Comparison of ENCODE assay signal across 10 cellular contexts in genomic region chr17:77407321-77408277, GRCh38.
DNase-seq lines count a peak whose midpoint lies in the region; ATAC-seq, FAIRE-seq and TF ChIP-seq lines count a peak whose summit lies in the region.
"Had no signal": no experiment of that assay in that cellular context is flagged by ENCODE, and none has a peak within 500 bp of the region (broad histone marks: within the 10 kb centered on the region; RNA-seq: fewer than 3 reads in every experiment).

No MANE protein-coding gene starts in this region.

- H3K27ac ChIP-seq in RWPE1 (peak overlapping the region; percentile 98), H1 (ENCODE audit: low read depth, low read length) (no peak overlapping the region), osteoblast (ENCODE audit: low read depth, low read length) (peak overlapping the region; percentile 47)

- H3K9me3 ChIP-seq in H1 (ENCODE audit: insufficient read depth in 2 of 2, low read depth in 1 of 2, low read length in 1 of 2) (no peaks in the 10 kb centered on the region), osteoblast (ENCODE audit: low read depth, low read length) (no peaks in the 10 kb centered on the region)
- H3K9me3 ChIP-seq: neutrophil had no signal

- no peak overlapping the region for H2AK5ac ChIP-seq in H1 (ENCODE audit: low read depth, low read length)

- TF ChIP-seq POLR2A in H1 (IDR thresholded peaks at IDR 0.05; ENCODE audit: control extremely low read depth in 1 of 2, low read depth in 2 of 2, low read length in 2 of 2): no peak

- H3K4me1 ChIP-seq in H1 (replicated peaks in 1 of 4; ENCODE audit: control insufficient read depth in 3 of 4, insufficient read depth in 4 of 4, low read length in 3 of 4): peaks cover 6 to 25% (median 12%) of the 10 kb centered on the region in 4 experiments
- H3K4me1 ChIP-seq in osteoblast (ENCODE audit: insufficient read depth, low read length): peaks cover 73% of the 10 kb centered on the region

- peaks cover 11 to 25% of the 10 kb centered on the region in 2 experiments for H4K20me1 ChIP-seq in H1 (replicated peaks in 1 of 2; ENCODE audit: control insufficient read depth in 1 of 2, insufficient read depth in 2 of 2, low read length in 2 of 2)
- H4K20me1 ChIP-seq in osteoblast (ENCODE audit: insufficient read depth, low read length): peaks cover 30% of the 10 kb centered on the region

- no peak overlapping the region for H3K4me3 Mint-ChIP-seq in CD14-positive monocyte

- H3K4me3 ChIP-seq in H1 (ENCODE audit: extremely low read depth in 1 of 4, insufficient read depth in 2 of 4, low read depth in 3 of 4, low read length in 4 of 4) (no peak overlapping the region), osteoblast (ENCODE audit: insufficient read depth, low read length) (no peak overlapping the region)

- intact Hi-C loops in CD14-positive monocyte (cut with micrococcal nuclease): loop anchor here in 1 of 2 donors (5.0 kb wide), 1 partner anchor 35 kb away; no protein-coding TSS in a partner anchor

- no peak for DNase-seq in CD14-positive monocyte (ENCODE audit: low spot score)
- no peak for DNase-seq in RWPE1 (ENCODE audit: low spot score)
- DNase-seq in H1 (ENCODE audit: low read depth in 1 of 2, low spot score in 2 of 2): no peak
- peak; percentile 73 for DNase-seq in osteoblast (ENCODE audit: insufficient read length, low spot score, missing footprints)
- no peak for DNase-seq in GOT3 (lab: John Stamatoyannopoulos, UW)
- DNase-seq: T1000 had no signal

- H3K18ac ChIP-seq in H1 (ENCODE audit: extremely low read depth, low read length): no peak overlapping the region

- H3K27me3 ChIP-seq in H1 (replicated peaks in 1 of 4; ENCODE audit: control insufficient read depth in 3 of 4, extremely low read depth in 1 of 4, insufficient read depth in 3 of 4, low read length in 3 of 4) (no peaks in the 10 kb centered on the region), osteoblast (ENCODE audit: insufficient read depth, low read length) (no peaks in the 10 kb centered on the region)
- H3K27me3 ChIP-seq: neutrophil had no signal

- H3K79me2 ChIP-seq in H1 (ENCODE audit: control insufficient read depth in 1 of 2, insufficient read depth in 2 of 2, low read length in 2 of 2) (peaks cover 3 to 62% of the 10 kb centered on the region in 2 experiments; a peak in 3 of 4 replicates), osteoblast (ENCODE audit: insufficient read depth, low read length) (peaks cover 99% of the 10 kb centered on the region)

- H3K36me3 Mint-ChIP-seq in CD14-positive monocyte: peaks cover 21 to 57% of the 10 kb centered on the region in 2 donors

- POLR2A ChIA-PET in RWPE1 (lab: Yijun Ruan, JAX; ENCODE audit: low non-redundant PET): interaction anchor here (0.6 kb wide), 1 partner anchor 81 kb away, joined by 7 read pairs; no protein-coding TSS in a partner anchor
- POLR2A ChIA-PET in H1 (lab: Charles Lee; ENCODE audit: partially characterized antibody): interaction anchor here (0.6 to 1.2 kb wide), 2 partner anchors 10 to 58 kb away, joined by 3 to 4 read pairs; no protein-coding TSS in a partner anchor

- no peak overlapping the region for H3K23ac ChIP-seq in H1 (ENCODE audit: insufficient read length)

- no peak overlapping the region for H2BK15ac ChIP-seq in H1 (ENCODE audit: low read length)

- peaks cover 22% of the 10 kb centered on the region for H3K79me1 ChIP-seq in H1 (ENCODE audit: low read depth, low read length)

- 93% methylated on average over 9 of the region's 11 CpGs; no CpG with 5 or more reads in 1 of the 2 experiments for WGBS in H1 (ENCODE audit: extremely low coverage in 1 of 2, insufficient coverage in 1 of 2, insufficient read length in 1 of 2, insufficient replicate concordance in 2 of 2, low coverage in 1 of 2, low lambda C conversion rate in 2 of 2, missing lambda C conversion rate in 1 of 2), 2 experiments

- peak overlapping the region in 4 of 7 donors; percentile 12 to 48 (median 36) for H3K27ac Mint-ChIP-seq in CD14-positive monocyte

- CTCF ChIA-PET in RWPE1 (lab: Yijun Ruan, JAX) (interaction anchor here (1.1 kb wide), 1 partner anchor 76 kb away, joined by 5 read pairs; no protein-coding TSS in a partner anchor), H1 (lab: Charles Lee; ENCODE audit: partially characterized antibody) (interaction anchor here (0.6 to 39.2 kb wide), 3 partner anchors 22 to 77 kb away, joined by 4 to 512 read pairs (median 4); no protein-coding TSS in a partner anchor)

- no peak overlapping the region for H3K4ac ChIP-seq in H1 (replicated peaks; ENCODE audit: insufficient read length, low read depth, low read length)

- no peak overlapping the region for H2BK20ac ChIP-seq in H1 (ENCODE audit: low read length)

- no peak overlapping the region for H3K9ac ChIP-seq in H1 (replicated peaks in 1 of 4; ENCODE audit: extremely low read depth in 1 of 4, low read depth in 3 of 4, low read length in 3 of 4)

- TF ChIP-seq RAD21 in H1 (IDR thresholded peaks at IDR 0.05 in 1 of 2, conservative IDR thresholded peaks at IDR 0.05 in 1 of 2; ENCODE audit: low read depth in 2 of 2, low read length in 2 of 2): no peak

- no peak overlapping the region; the same call in 1 of the 2 replicates for H4K8ac ChIP-seq in H1 (ENCODE audit: extremely low read depth, insufficient read depth, low read length)

- no peak overlapping the region for H3K56ac ChIP-seq in H1 (replicated peaks; ENCODE audit: insufficient read length, low read depth, low read length)

- H3K36me3 ChIP-seq in H1 (ENCODE audit: control insufficient read depth in 2 of 4, insufficient read depth in 4 of 4, low read length in 3 of 4) (peaks cover 0 to 3% (median under 1%) of the 10 kb centered on the region in 4 experiments; a peak in 3 of 8 replicates), osteoblast (ENCODE audit: insufficient read depth, low read length) (peaks cover 29% of the 10 kb centered on the region)

- FAIRE-seq in H1 (lab: Jason Lieb, UNC): no peak

- H2AFZ ChIP-seq in H1 (ENCODE audit: low read length): no peak overlapping the region
- H2AFZ ChIP-seq in osteoblast (ENCODE audit: low read length): no peak overlapping the region

- H2BK5ac ChIP-seq in H1 (ENCODE audit: low read depth, low read length): 0 out of 2 replicates have a peak overlapping the region, but pooled peaks have one; percentile 24

- TF ChIP-seq CTCF in CD14-positive monocyte (IDR thresholded peaks at IDR 0.05) (no peak), RWPE1 (conservative IDR thresholded peaks at IDR 0.05; ENCODE audit: low read depth) (no peak), H1 (IDR thresholded peaks at IDR 0.05; ENCODE audit: control extremely low read depth in 1 of 3, insufficient read depth in 1 of 3, low read depth in 1 of 3, low read length in 3 of 3) (no peak), osteoblast (IDR thresholded peaks at IDR 0.05; ENCODE audit: extremely low read depth, low read depth, low read length) (no peak)

- H3K9me3 Mint-ChIP-seq in CD14-positive monocyte: peaks cover 0 to 3% (median 0%) of the 10 kb centered on the region in 7 donors

- H4K5ac ChIP-seq in H1 (ENCODE audit: insufficient read length, low read depth, low read length): no peak overlapping the region

- ATAC-seq in GM18511 (IDR thresholded peaks at IDR 0.05; ENCODE audit: unreplicated experiment) (no peak), HG02981 (IDR thresholded peaks at IDR 0.05; ENCODE audit: unreplicated experiment) (no peak), HG03025 (IDR thresholded peaks at IDR 0.05; ENCODE audit: low FRiP score, unreplicated experiment) (no peak)

- peaks cover 0 to 7% (median 4%) of the 10 kb centered on the region in 3 donors for H3K27me3 Mint-ChIP-seq in CD14-positive monocyte (ENCODE audit: low read depth in 3 of 3)

- no peak overlapping the region for H3K14ac ChIP-seq in H1 (ENCODE audit: insufficient read length)

- H3K4me2 ChIP-seq in H1 (ENCODE audit: insufficient read depth in 1 of 2, low read depth in 2 of 2, low read length in 2 of 2) (no peak overlapping the region), osteoblast (ENCODE audit: insufficient read depth, low read length) (no peak overlapping the region)

- no peak overlapping the region for H2BK12ac ChIP-seq in H1 (ENCODE audit: low read depth, low read length)

- no peak overlapping the region for H4K91ac ChIP-seq in H1 (replicated peaks; ENCODE audit: insufficient read length, low read length)

- H2BK120ac ChIP-seq in H1 (replicated peaks; ENCODE audit: low read depth, low read length): no peak overlapping the region

- peaks cover 89% of the 10 kb centered on the region for H3K4me1 Mint-ChIP-seq in CD14-positive monocyte

- no peak for TF ChIP-seq EP300 in H1 (IDR thresholded peaks at IDR 0.05; ENCODE audit: borderline replicate concordance in 1 of 2, low read depth in 2 of 2, low read length in 2 of 2)

- H3K23me2 ChIP-seq in H1 (ENCODE audit: low read depth, low read length): no peaks in the 10 kb centered on the region

TF ChIP-seq in H1, 55 proteins besides CTCF, POLR2A, EP300 and RAD21:
- TF ChIP-seq, protein P1, sequence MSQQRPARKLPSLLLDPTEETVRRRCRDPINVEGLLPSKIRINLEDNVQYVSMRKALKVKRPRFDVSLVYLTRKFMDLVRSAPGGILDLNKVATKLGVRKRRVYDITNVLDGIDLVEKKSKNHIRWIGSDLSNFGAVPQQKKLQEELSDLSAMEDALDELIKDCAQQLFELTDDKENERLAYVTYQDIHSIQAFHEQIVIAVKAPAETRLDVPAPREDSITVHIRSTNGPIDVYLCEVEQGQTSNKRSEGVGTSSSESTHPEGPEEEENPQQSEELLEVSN (IDR thresholded peaks at IDR 0.05): no peak
- no peak for TF ChIP-seq EGR1 (IDR thresholded peaks at IDR 0.05; ENCODE audit: borderline replicate concordance, low read depth, low read length)
- no peak for TF ChIP-seq POLR2AphosphoS5 (IDR thresholded peaks at IDR 0.05; ENCODE audit: low read depth, low read length)
- TF ChIP-seq TEAD4 (IDR thresholded peaks at IDR 0.05; ENCODE audit: low read depth, low read length): no peak
- TF ChIP-seq SUZ12 (IDR thresholded peaks at IDR 0.05; ENCODE audit: low read length): no peak
- no peak for TF ChIP-seq GABPA (IDR thresholded peaks at IDR 0.05; ENCODE audit: borderline replicate concordance, insufficient read depth, low read length)
- TF ChIP-seq MAFK (IDR thresholded peaks at IDR 0.05; ENCODE audit: low read depth, low read length): no peak
- no peak for TF ChIP-seq KDM5A (IDR thresholded peaks at IDR 0.05; ENCODE audit: low read length)
- no peak for TF ChIP-seq SP2 (IDR thresholded peaks at IDR 0.05; ENCODE audit: low read length)
- no peak for TF ChIP-seq TAF1 (IDR thresholded peaks at IDR 0.05; ENCODE audit: low read depth, low read length)
- no peak for TF ChIP-seq SIX5 (IDR thresholded peaks at IDR 0.05; ENCODE audit: low read depth, low read length)
